ENCODE assay signal across 9 cellular contexts in the genomic region with DNA sequence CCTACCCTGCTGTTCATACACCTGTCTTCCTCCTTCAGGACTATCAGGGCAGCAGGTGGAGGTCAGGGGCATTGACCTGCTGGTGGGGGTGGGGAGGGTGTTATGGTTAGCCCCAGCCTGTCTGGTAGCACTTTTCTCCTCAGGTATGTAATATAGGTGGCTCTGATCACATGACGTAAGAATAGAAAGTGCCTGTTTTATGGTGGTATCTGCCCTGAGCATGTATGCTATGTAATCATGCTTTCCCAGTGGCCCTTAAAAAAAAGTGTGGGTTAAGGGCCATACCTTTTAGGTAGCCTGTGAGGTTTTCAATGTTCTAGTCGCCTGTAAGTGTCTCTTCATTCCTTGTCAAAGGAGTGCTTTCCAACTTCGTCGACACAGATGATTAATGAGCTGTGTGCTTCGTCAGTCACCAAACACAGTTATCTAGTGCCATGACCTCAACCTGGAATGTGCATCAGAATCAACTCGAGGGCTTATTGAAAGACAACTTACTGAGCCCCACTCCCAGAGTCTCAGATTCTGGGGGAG.
A peak's percentile ranks its signal among the peaks of the same experiment; 100 is the strongest.
DNase-seq lines count a peak whose midpoint lies in the region; ATAC-seq, FAIRE-seq and TF ChIP-seq lines count a peak whose summit lies in the region.
"Had no signal": no experiment of that assay in that cellular context is flagged by ENCODE, and none has a peak within 500 bp of the region (broad histone marks: within the 10 kb centered on the region; RNA-seq: fewer than 3 reads in every experiment).

No MANE protein-coding gene starts in this region.

- TF ChIP-seq CTCF in CD8-positive, alpha-beta T cell (IDR thresholded peaks at IDR 0.05), result no peak
- no peak for TF ChIP-seq CTCF in VCaP (conservative IDR thresholded peaks at IDR 0.05)
- TF ChIP-seq CTCF in fibroblast of the aortic adventitia (IDR thresholded peaks at IDR 0.05; ENCODE audit: insufficient read depth, low read length), result no peak
- no peak for TF ChIP-seq CTCF in pancreas (IDR thresholded peaks at IDR 0.05)

- peaks cover 81% of the 10 kb centered on the region for H3K4me1 Mint-ChIP-seq in CD8-positive, alpha-beta T cell (ENCODE audit: low read depth)

- H3K36me3 Mint-ChIP-seq in CD8-positive, alpha-beta T cell, result peaks cover 72% of the 10 kb centered on the region

- H3K4me1 ChIP-seq in CD8-positive, alpha-beta T cell (ENCODE audit: insufficient read depth, low read length), result peaks cover 49% of the 10 kb centered on the region
- peaks cover 30 to 58% (median 51%) of the 10 kb centered on the region in 3 donors for H3K4me1 ChIP-seq in pancreas

- no peaks in the 10 kb centered on the region for H3K9me3 ChIP-seq in CD8-positive, alpha-beta T cell (ENCODE audit: low read length)
- no peaks in the 10 kb centered on the region for H3K9me3 ChIP-seq in pancreas

- no peaks in the 10 kb centered on the region for H3K27me3 ChIP-seq in CD8-positive, alpha-beta T cell (ENCODE audit: insufficient read depth, low read length)
- H3K27me3 ChIP-seq in pancreas, result no peaks in the 10 kb centered on the region

- WGBS in pancreas, 2 donors, result 10 to 13% methylated on average over 6 of the region's 6 CpGs

- peaks cover 14% of the 10 kb centered on the region for H3K36me3 ChIP-seq in CD8-positive, alpha-beta T cell (ENCODE audit: insufficient read depth, low read length)
- H3K36me3 ChIP-seq in pancreas, result peaks cover 0 to 31% (median 11%) of the 10 kb centered on the region in 3 donors

- H3K27ac ChIP-seq in CD8-positive, alpha-beta T cell (ENCODE audit: low read depth, low read length), result peak overlapping the region; percentile 66
- H3K27ac ChIP-seq in VCaP (peak overlapping the region; percentile 57), pancreas (peak overlapping the region; percentile 28 to 91 (median 70))
- H3K27ac ChIP-seq: SK-N-MC had no signal

- peak overlapping the region; percentile 77 for H3K4me3 Mint-ChIP-seq in CD8-positive, alpha-beta T cell

- DNase-seq in CD8-positive, alpha-beta T cell, result no peak
- DNase-seq in fibroblast of the aortic adventitia (ENCODE audit: low read depth), result peak; percentile 70
- DNase-seq in pancreas, result peak in 2 of 6 donors; percentile 29 to 52
- no peak for DNase-seq in NCI-H1436 (lab: John Stamatoyannopoulos, UW)
- no peak for DNase-seq in nucleus accumbens (lab: John Stamatoyannopoulos, UW)
- no peak for DNase-seq in AG08396 (ENCODE audit: low spot score)

- POLR2A ChIA-PET in CD8-positive, alpha-beta T cell (lab: Charles Lee), result no interaction called here

- H3K9me3 Mint-ChIP-seq in CD8-positive, alpha-beta T cell, result no peaks in the 10 kb centered on the region

- H3K27ac Mint-ChIP-seq in CD8-positive, alpha-beta T cell, result peak overlapping the region; percentile 99

- no peak for ATAC-seq in CD8-positive, alpha-beta T cell
- ATAC-seq in pancreas, result peak; percentile 48 to 66 (median 56)
- ATAC-seq in GM21515 (IDR thresholded peaks at IDR 0.05; ENCODE audit: unreplicated experiment), result no peak

- FAIRE-seq in pancreas (lab: Jason Lieb, UNC), result no peak

- CTCF ChIA-PET in CD8-positive, alpha-beta T cell (lab: Charles Lee), result no interaction called here

- no peak overlapping the region for H3K4me3 ChIP-seq in CD8-positive, alpha-beta T cell (ENCODE audit: low read depth, low read length)
- H3K4me3 ChIP-seq in fibroblast of the aortic adventitia (ENCODE audit: low read depth, low read length), result no peak overlapping the region
- H3K4me3 ChIP-seq in pancreas, result peak overlapping the region in 1 of 4 donors; percentile 24
- H3K4me3 ChIP-seq: SK-N-MC had no signal

- intact Hi-C loops in CD8-positive, alpha-beta T cell (cut with DNase I, micrococcal nuclease), result loop anchor here (5.0 to 10.0 kb wide), 4 partner anchors 126 to 326 kb away; a partner anchor contains a TSS
- intact Hi-C loops in pancreas (cut with DNase I), result no loop called here

- H3K27me3 Mint-ChIP-seq in CD8-positive, alpha-beta T cell (ENCODE audit: low read depth), result no peaks in the 10 kb centered on the region

Comparison
In these comparisons a context has a peak if more than half of its experiments do, and no peak if none do; other contexts are left out.
1. ATAC-seq: peak in pancreas (4 of 4); none in CD8-positive, alpha-beta T cell (single experiment) and GM21515 (single experiment).
2. intact Hi-C loops: an anchor here in CD8-positive, alpha-beta T cell (5.0 to 10.0 kb wide); none called in pancreas.
3. Peak in every context shown above with its lines, with median percentiles within 50 percentile points of each other: H3K27ac ChIP-seq.